Comparison of ENCODE assay signal across 8 cellular contexts in genomic region chr4:41887821-41888699, GRCh38. TPM values are rescaled to one million over a fixed set of nuclear protein-coding genes. Genes with fewer than 3 reads are reported as not detected.
DNase-seq lines count a peak whose midpoint lies in the region; ATAC-seq, FAIRE-seq and TF ChIP-seq lines count a peak whose summit lies in the region.

No MANE protein-coding gene starts in this region.

- no peaks in the 10 kb centered on the region for H3K27me3 ChIP-seq in WERI-Rb-1 (ENCODE audit: insufficient read depth, low read depth, severe bottlenecking)
- H3K27me3 ChIP-seq in small intestine (ENCODE audit: control insufficient read depth in 2 of 2, insufficient read depth in 2 of 2, low read length in 2 of 2): peaks cover 0 to 4% of the 10 kb centered on the region in 2 donors

- no peaks in the 10 kb centered on the region for H3K36me3 ChIP-seq in WERI-Rb-1
- no peaks in the 10 kb centered on the region for H3K36me3 ChIP-seq in small intestine (ENCODE audit: control insufficient read depth in 2 of 2, insufficient read depth in 2 of 2, low read length in 2 of 2)

- H3K4me1 ChIP-seq in small intestine (ENCODE audit: control insufficient read depth in 2 of 2, insufficient read depth in 1 of 2, low read depth in 1 of 2, low read length in 1 of 2): no peaks in the 10 kb centered on the region

- H3K4me3 ChIP-seq in WERI-Rb-1 (ENCODE audit: low read depth, low read length) (no peak overlapping the region), fibroblast of pulmonary artery (replicated peaks; ENCODE audit: low read depth, low read length) (no peak overlapping the region), small intestine (ENCODE audit: low read depth in 1 of 2, low read length in 2 of 2) (no peak overlapping the region)

- DNase-seq in SIG-M5 treated with dmso at 0.1 percent for 504 hours (lab: John Stamatoyannopoulos, UW; ENCODE audit: unreplicated experiment): peak; percentile 13
- DNase-seq in SIG-M5 (lab: John Stamatoyannopoulos, UW): no peak
- DNase-seq in LoVo (ENCODE audit: low spot score): peak; percentile 62
- peak; percentile 27 for DNase-seq in WERI-Rb-1
- DNase-seq in fibroblast of pulmonary artery (ENCODE audit: low read depth): peak; percentile 77
- DNase-seq in small intestine: peak; percentile 39
- DNase-seq in NCI-H1436 (lab: John Stamatoyannopoulos, UW): no peak

- 5 to 12% (median 6%) methylated on average over 3 of the region's 3 CpGs for WGBS in small intestine, 3 donors

- FAIRE-seq in small intestine (lab: Jason Lieb, UNC): peak; percentile 65

- no peak for ATAC-seq in HG03097 (IDR thresholded peaks at IDR 0.05; ENCODE audit: low FRiP score, unreplicated experiment)

- no peaks in the 10 kb centered on the region for H3K9me3 ChIP-seq in WERI-Rb-1 (ENCODE audit: severe bottlenecking)
- H3K9me3 ChIP-seq in small intestine (ENCODE audit: control insufficient read depth, low read depth): no peaks in the 10 kb centered on the region

- TF ChIP-seq CTCF in WERI-Rb-1 (IDR thresholded peaks at IDR 0.05; ENCODE audit: low read depth, low read length): peak; percentile 51
- TF ChIP-seq CTCF in fibroblast of pulmonary artery (IDR thresholded peaks at IDR 0.05; ENCODE audit: low read length, missing control alignments): peak; percentile 94

- H3K27ac ChIP-seq in WERI-Rb-1: no peak overlapping the region
- H3K27ac ChIP-seq in small intestine (ENCODE audit: low read depth in 1 of 2, low read length in 1 of 2): no peak overlapping the region

RNA-seq across cellular contexts. Expression of gene TMEM33, which starts 47.2 kb away (rescaled TPM):
- 10 to 100 TPM in 1 of 3 donors, 1 to 10 TPM in 2; 6.2 to 22.1 (median 6.7) TPM for polyA plus RNA-seq in small intestine

Comparison
In these comparisons a context has a peak if more than half of its experiments do, and no peak if none do; other contexts are left out.
1. DNase-seq: peak in SIG-M5 treated with dmso at 0.1 percent for 504 hours (single experiment), LoVo (single experiment), WERI-Rb-1 (single experiment), fibroblast of pulmonary artery (single experiment) and small intestine (single experiment); none in SIG-M5 (single experiment) and NCI-H1436 (single experiment).